In the genomic region with DNA sequence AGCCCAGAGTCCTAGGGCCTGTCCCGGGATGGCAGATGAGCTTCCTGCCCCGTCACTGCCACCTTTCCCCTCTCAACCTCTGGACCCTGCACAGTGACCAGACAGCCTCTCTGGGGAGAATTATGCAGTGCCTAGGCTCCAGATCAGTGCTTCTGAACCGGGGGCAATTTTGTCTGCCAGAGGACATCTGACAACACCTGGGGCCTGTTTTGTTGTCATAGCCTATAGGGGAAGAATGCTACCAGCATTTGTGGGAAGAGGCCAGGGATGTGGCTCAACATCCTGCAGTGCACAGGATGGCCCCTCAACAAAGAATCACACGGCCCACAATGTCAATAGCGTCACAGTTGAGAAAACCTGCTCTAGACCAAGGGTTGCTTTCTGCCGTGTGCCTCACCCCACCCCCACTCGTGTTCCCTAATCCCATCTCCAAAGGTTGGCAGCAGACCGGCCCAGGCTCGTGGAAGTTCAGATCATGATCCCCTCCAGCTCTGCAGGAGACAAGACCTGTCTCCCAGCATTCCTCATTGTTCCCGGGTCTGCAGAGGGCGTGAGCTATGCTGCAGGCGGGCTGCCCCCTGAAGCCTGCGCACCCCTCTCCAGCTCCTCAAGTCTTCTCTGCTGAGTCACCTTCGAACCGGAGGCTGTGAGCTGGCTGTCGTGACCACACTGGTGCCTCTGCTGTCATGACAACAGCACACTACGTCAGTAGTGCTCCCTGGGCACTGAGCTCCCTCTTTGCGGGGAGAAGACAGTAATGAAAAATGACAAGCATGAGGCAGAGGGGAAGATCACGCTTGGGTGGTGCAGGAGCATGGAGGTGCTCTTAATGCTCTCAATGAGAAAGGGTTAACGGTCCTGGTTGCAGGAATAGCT, we compare ENCODE assay signal across 1 cellular context.
TF ChIP-seq lines count a peak whose summit lies in the region.

No MANE protein-coding gene starts in this region.

TF ChIP-seq in HepG2, 621 proteins besides CTCF, POLR2A, EP300 and RAD21 (continued from another document and continues in another):
- TF ChIP-seq, protein P1, sequence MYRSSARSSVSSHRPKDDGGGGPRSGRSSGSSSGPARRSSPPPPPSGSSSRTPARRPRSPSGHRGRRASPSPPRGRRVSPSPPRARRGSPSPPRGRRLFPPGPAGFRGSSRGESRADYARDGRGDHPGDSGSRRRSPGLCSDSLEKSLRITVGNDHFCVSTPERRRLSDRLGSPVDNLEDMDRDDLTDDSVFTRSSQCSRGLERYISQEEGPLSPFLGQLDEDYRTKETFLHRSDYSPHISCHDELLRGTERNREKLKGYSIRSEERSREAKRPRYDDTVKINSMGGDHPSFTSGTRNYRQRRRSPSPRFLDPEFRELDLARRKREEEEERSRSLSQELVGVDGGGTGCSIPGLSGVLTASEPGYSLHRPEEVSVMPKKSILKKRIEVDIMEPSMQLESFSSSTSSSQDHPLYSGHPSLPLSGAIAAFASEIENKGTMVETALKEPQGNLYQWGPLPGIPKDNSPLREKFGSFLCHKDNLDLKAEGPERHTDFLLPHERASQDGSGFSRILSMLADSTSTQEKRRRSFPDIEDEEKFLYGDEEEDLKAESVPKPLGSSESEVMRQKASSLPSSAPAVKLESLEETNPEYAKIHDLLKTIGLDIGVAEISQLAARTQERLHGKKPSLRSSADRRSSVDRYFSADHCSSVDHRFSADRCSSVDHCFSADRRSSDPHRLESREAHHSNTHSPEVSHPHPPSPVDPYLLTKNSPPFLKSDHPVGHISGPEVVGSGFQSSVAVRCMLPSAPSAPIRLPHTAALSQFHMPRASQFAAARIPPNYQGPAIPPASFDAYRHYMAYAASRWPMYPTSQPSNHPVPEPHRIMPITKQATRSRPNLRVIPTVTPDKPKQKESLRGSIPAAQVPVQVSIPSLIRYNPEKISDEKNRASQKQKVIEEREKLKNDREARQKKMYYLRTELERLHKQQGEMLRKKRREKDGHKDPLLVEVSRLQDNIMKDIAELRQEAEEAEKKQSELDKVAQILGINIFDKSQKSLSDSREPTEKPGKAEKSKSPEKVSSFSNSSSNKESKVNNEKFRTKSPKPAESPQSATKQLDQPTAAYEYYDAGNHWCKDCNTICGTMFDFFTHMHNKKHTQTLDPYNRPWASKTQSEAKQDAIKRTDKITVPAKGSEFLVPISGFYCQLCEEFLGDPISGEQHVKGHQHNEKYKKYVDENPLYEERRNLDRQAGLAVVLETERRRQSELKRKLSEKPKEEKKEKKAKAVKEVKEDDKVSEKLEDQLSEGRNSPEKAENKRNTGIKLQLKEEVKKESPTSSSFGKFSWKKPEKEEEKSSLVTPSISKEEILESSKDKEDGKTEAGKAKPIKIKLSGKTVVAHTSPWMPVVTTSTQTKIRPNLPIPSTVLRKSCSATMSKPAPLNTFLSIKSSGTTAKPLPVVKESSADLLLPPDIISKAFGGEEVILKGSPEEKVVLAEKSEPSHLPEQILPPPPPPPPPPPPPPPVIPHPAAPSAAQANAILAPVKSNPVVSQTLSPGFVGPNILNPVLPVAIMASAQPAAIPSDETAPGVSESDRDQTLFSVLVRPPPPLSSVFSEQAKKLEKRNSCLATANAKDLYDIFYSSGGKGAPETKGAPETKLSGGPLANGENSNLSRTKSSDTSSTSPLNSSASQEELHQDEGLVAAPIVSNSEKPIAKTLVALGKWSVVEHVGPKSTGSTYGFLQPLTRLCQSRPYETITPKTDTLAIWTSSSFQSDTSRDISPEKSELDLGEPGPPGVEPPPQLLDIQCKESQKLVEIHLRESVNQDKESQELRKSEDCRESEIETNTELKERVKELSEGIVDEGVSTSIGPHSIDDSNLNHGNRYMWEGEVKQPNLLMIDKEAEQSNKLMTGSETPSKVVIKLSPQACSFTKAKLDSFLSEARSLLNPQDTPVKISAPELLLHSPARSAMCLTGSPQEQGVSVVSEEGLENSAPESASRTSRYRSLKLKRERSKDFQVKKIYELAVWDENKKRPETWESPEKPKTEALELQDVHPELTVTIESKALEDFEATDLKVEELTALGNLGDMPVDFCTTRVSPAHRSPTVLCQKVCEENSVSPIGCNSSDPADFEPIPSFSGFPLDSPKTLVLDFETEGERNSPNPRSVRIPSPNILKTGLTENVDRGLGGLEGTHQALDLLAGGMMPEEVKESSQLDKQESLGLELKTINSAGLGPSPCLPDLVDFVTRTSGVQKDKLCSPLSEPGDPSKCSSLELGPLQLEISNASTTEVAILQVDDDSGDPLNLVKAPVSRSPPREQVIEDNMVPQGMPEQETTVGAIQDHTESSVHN (CRISPR knock-in tag; IDR thresholded peaks at IDR 0.05), result no peak
- TF ChIP-seq GABPB1 (CRISPR knock-in tag; IDR thresholded peaks at IDR 0.05), result peak; percentile 30; the same call in 1 of the 2 replicates
- TF ChIP-seq KDM2A (CRISPR knock-in tag; IDR thresholded peaks at IDR 0.05; ENCODE audit: borderline replicate concordance, low read depth), result peak; percentile 62
- peak; percentile 41; the same call in 1 of the 2 replicates for TF ChIP-seq ZNF766 (CRISPR knock-in tag; IDR thresholded peaks at IDR 0.05; ENCODE audit: borderline replicate concordance)
- TF ChIP-seq SIN3A (IDR thresholded peaks at IDR 0.05; ENCODE audit: borderline replicate concordance, low read depth, low read length), result peak; percentile 64
- no peak for TF ChIP-seq ZNF7 (CRISPR knock-in tag; IDR thresholded peaks at IDR 0.05)
- no peak for TF ChIP-seq ZNF24 (IDR thresholded peaks at IDR 0.05)
- TF ChIP-seq, protein P2, sequence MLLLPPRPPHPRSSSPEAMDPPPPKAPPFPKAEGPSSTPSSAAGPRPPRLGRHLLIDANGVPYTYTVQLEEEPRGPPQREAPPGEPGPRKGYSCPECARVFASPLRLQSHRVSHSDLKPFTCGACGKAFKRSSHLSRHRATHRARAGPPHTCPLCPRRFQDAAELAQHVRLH (CRISPR knock-in tag; IDR thresholded peaks at IDR 0.05; ENCODE audit: borderline replicate concordance, low read depth), result no peak; the same call in 1 of the 2 replicates
- TF ChIP-seq, protein P3, sequence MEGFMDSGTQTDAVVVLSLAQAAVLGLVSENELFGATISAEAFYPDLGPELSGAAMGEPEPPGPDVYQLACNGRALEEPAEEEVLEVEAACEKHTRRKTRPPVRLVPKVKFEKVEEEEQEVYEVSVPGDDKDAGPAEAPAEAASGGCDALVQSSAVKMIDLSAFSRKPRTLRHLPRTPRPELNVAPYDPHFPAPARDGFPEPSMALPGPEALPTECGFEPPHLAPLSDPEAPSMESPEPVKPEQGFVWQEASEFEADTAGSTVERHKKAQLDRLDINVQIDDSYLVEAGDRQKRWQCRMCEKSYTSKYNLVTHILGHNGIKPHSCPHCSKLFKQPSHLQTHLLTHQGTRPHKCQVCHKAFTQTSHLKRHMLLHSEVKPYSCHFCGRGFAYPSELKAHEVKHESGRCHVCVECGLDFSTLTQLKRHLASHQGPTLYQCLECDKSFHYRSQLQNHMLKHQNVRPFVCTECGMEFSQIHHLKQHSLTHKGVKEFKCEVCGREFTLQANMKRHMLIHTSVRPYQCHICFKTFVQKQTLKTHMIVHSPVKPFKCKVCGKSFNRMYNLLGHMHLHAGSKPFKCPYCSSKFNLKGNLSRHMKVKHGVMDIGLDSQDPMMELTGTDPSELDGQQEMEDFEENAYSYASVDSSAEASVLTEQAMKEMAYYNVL (CRISPR knock-in tag; IDR thresholded peaks at IDR 0.05; ENCODE audit: borderline replicate concordance), result 0 out of 2 replicates have a peak, but pooled peaks have one; percentile 77
- TF ChIP-seq, protein P4, sequence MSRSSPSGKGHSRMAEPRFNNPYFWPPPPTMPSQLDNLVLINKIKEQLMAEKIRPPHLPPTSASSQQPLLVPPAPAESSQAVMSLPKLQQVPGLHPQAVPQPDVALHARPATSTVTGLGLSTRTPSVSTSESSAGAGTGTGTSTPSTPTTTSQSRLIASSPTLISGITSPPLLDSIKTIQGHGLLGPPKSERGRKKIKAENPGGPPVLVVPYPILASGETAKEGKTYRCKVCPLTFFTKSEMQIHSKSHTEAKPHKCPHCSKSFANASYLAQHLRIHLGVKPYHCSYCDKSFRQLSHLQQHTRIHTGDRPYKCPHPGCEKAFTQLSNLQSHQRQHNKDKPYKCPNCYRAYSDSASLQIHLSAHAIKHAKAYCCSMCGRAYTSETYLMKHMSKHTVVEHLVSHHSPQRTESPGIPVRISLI (CRISPR knock-in tag; IDR thresholded peaks at IDR 0.05; ENCODE audit: borderline replicate concordance), result no peak; the same call in 1 of the 2 replicates
- TF ChIP-seq, protein P5, sequence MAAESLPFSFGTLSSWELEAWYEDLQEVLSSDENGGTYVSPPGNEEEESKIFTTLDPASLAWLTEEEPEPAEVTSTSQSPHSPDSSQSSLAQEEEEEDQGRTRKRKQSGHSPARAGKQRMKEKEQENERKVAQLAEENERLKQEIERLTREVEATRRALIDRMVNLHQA (CRISPR knock-in tag; IDR thresholded peaks at IDR 0.05), result no peak
- no peak for TF ChIP-seq ZNF790 (CRISPR knock-in tag; IDR thresholded peaks at IDR 0.05; ENCODE audit: borderline replicate concordance)
- TF ChIP-seq, protein P6, sequence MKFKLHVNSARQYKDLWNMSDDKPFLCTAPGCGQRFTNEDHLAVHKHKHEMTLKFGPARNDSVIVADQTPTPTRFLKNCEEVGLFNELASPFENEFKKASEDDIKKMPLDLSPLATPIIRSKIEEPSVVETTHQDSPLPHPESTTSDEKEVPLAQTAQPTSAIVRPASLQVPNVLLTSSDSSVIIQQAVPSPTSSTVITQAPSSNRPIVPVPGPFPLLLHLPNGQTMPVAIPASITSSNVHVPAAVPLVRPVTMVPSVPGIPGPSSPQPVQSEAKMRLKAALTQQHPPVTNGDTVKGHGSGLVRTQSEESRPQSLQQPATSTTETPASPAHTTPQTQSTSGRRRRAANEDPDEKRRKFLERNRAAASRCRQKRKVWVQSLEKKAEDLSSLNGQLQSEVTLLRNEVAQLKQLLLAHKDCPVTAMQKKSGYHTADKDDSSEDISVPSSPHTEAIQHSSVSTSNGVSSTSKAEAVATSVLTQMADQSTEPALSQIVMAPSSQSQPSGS (CRISPR knock-in tag; IDR thresholded peaks at IDR 0.05), result no peak; the same call in 1 of the 2 replicates
- no peak for TF ChIP-seq ZFP36L2 (CRISPR knock-in tag; IDR thresholded peaks at IDR 0.05)
- no peak for TF ChIP-seq MEIS1 (CRISPR knock-in tag; IDR thresholded peaks at IDR 0.05; ENCODE audit: borderline replicate concordance)
- TF ChIP-seq, protein P7, sequence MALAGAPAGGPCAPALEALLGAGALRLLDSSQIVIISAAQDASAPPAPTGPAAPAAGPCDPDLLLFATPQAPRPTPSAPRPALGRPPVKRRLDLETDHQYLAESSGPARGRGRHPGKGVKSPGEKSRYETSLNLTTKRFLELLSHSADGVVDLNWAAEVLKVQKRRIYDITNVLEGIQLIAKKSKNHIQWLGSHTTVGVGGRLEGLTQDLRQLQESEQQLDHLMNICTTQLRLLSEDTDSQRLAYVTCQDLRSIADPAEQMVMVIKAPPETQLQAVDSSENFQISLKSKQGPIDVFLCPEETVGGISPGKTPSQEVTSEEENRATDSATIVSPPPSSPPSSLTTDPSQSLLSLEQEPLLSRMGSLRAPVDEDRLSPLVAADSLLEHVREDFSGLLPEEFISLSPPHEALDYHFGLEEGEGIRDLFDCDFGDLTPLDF (CRISPR knock-in tag; IDR thresholded peaks at IDR 0.05), result no peak
- TF ChIP-seq, protein P8, sequence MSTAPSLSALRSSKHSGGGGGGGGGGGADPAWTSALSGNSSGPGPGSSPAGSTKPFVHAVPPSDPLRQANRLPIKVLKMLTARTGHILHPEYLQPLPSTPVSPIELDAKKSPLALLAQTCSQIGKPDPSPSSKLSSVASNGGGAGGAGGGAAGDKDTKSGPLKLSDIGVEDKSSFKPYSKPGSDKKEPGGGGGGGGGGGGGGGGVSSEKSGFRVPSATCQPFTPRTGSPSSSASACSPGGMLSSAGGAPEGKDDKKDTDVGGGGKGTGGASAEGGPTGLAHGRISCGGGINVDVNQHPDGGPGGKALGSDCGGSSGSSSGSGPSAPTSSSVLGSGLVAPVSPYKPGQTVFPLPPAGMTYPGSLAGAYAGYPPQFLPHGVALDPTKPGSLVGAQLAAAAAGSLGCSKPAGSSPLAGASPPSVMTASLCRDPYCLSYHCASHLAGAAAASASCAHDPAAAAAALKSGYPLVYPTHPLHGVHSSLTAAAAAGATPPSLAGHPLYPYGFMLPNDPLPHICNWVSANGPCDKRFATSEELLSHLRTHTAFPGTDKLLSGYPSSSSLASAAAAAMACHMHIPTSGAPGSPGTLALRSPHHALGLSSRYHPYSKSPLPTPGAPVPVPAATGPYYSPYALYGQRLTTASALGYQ (CRISPR knock-in tag; IDR thresholded peaks at IDR 0.05), result no peak
- no peak for TF ChIP-seq KLF13 (CRISPR knock-in tag; IDR thresholded peaks at IDR 0.05)
- TF ChIP-seq ZNF670 (CRISPR knock-in tag; IDR thresholded peaks at IDR 0.05; ENCODE audit: borderline replicate concordance), result 0 out of 2 replicates have a peak, but pooled peaks have one; percentile 39
- TF ChIP-seq, protein P9, sequence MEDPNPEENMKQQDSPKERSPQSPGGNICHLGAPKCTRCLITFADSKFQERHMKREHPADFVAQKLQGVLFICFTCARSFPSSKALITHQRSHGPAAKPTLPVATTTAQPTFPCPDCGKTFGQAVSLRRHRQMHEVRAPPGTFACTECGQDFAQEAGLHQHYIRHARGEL (CRISPR knock-in tag; IDR thresholded peaks at IDR 0.05), result no peak
- TF ChIP-seq AGO1 (IDR thresholded peaks at IDR 0.05; ENCODE audit: low read depth, low read length, poor library complexity, severe bottlenecking), result no peak
- TF ChIP-seq ZNF232 (CRISPR knock-in tag; IDR thresholded peaks at IDR 0.05; ENCODE audit: borderline replicate concordance), result peak; percentile 57; the same call in 1 of the 2 replicates
- TF ChIP-seq, protein P10, sequence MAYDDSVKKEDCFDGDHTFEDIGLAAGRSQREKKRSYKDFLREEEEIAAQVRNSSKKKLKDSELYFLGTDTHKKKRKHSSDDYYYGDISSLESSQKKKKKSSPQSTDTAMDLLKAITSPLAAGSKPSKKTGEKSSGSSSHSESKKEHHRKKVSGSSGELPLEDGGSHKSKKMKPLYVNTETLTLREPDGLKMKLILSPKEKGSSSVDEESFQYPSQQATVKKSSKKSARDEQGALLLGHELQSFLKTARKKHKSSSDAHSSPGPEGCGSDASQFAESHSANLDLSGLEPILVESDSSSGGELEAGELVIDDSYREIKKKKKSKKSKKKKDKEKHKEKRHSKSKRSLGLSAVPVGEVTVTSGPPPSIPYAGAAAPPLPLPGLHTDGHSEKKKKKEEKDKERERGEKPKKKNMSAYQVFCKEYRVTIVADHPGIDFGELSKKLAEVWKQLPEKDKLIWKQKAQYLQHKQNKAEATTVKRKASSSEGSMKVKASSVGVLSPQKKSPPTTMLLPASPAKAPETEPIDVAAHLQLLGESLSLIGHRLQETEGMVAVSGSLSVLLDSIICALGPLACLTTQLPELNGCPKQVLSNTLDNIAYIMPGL (CRISPR knock-in tag; IDR thresholded peaks at IDR 0.05; ENCODE audit: borderline replicate concordance in 1 of 2, low read depth in 1 of 2), result no peak; a peak in 1 of 4 replicates
- no peak for TF ChIP-seq ZNF747 (CRISPR knock-in tag; IDR thresholded peaks at IDR 0.05; ENCODE audit: borderline replicate concordance)
- TF ChIP-seq, protein P11, sequence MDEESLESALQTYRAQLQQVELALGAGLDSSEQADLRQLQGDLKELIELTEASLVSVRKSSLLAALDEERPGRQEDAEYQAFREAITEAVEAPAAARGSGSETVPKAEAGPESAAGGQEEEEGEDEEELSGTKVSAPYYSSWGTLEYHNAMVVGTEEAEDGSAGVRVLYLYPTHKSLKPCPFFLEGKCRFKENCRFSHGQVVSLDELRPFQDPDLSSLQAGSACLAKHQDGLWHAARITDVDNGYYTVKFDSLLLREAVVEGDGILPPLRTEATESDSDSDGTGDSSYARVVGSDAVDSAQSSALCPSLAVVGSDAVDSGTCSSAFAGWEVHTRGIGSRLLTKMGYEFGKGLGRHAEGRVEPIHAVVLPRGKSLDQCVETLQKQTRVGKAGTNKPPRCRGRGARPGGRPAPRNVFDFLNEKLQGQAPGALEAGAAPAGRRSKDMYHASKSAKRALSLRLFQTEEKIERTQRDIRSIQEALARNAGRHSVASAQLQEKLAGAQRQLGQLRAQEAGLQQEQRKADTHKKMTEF (CRISPR knock-in tag; IDR thresholded peaks at IDR 0.05), result peak; percentile 73
- TF ChIP-seq ZNF839 (CRISPR knock-in tag; IDR thresholded peaks at IDR 0.05; ENCODE audit: borderline replicate concordance), result no peak
- no peak for TF ChIP-seq ZNF737 (CRISPR knock-in tag; IDR thresholded peaks at IDR 0.05; ENCODE audit: borderline replicate concordance)
- TF ChIP-seq ZIK1 (CRISPR knock-in tag; IDR thresholded peaks at IDR 0.05; ENCODE audit: borderline replicate concordance, low read depth), result 0 out of 2 replicates have a peak, but pooled peaks have one; percentile 40
